In the genomic region with DNA sequence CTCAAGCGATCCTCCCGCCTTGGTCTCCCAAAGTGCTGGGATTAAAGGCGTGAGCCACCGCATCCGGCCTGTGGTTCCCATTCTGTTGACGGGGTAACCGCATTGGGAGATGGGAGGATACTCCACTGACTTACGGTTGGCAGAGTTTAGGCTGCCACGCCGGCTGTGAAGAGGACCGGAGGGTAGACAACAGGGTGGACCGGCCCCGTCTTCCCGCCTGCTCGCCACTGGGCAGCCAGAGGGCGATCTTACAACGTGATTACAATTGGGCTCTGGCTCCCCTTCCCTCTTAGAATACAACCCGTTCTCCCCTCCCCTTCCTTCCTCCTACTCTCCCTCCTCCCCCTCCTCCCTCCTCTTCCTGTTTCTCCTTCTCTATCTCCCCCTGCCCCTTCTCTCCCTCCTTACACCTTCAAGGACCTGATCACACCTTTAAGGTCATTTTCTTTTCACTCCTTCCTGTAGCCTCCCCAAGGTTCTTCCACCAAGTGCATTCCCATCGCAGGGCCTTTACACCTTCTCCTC, we compare ENCODE assay signal across 6 cellular contexts. TPM values are rescaled to one million over a fixed set of nuclear protein-coding genes. Genes with fewer than 3 reads are reported as not detected.
DNase-seq lines count a peak whose midpoint lies in the region; ATAC-seq lines count a peak whose summit lies in the region.

No MANE protein-coding gene starts in this region.

- DNase-seq in H7 (peak; percentile 92), T-helper 1 cell (peak in 4 of 5 donors; percentile 26 to 71 (median 44)), sciatic nerve (ENCODE audit: low spot score) (peak; percentile 82), NCI-H1694 (lab: John Stamatoyannopoulos, UW) (no peak)
- peak; percentile 51 for DNase-seq in effector CD4-positive, alpha-beta T cell

- intact Hi-C loops in sciatic nerve (cut with DNase I) = no loop called here

- ATAC-seq in sciatic nerve (peak; percentile 51), HG03571 (IDR thresholded peaks at IDR 0.05; ENCODE audit: unreplicated experiment) (no peak)

- H3K36me3 ChIP-seq in H7 (replicated peaks; ENCODE audit: control insufficient read depth, insufficient read depth, low read length) = peaks cover 2% of the 10 kb centered on the region

- peaks cover 6% of the 10 kb centered on the region for H3K27me3 ChIP-seq in H7 (ENCODE audit: control insufficient read depth, insufficient read depth, low read length)

- H3K4me3 ChIP-seq in H7 (ENCODE audit: insufficient read depth, low read depth, low read length) = no peak overlapping the region

RNA-seq across cellular contexts. Expression of gene CCDC194, which starts 1.0 kb away (rescaled TPM):
- 0.42 and 1.5 TPM in 2 replicates for total RNA-seq in H7 (2014; rRNA removed; shearing (Covaris generic))
- 0.62 TPM for total RNA-seq in sciatic nerve

RNA-seq across cellular contexts. Expression of gene BST2, which starts 10.5 kb away (rescaled TPM):
- 203 and 204 TPM in 2 replicates for total RNA-seq in H7 (2014; rRNA removed; shearing (Covaris generic))
- 80.0 TPM for total RNA-seq in sciatic nerve

RNA-seq across cellular contexts. Expression of gene PLVAP, which starts 17.8 kb away (rescaled TPM):
- not detected in 2 replicates for total RNA-seq in H7 (2014; rRNA removed; shearing (Covaris generic))
- total RNA-seq in sciatic nerve = 283 TPM

RNA-seq across cellular contexts. Expression of gene MVB12A, which starts 24.9 kb away (rescaled TPM):
- 75.1 and 91.4 TPM in 2 replicates for total RNA-seq in H7 (2014; rRNA removed; shearing (Covaris generic))
- 32.1 TPM for total RNA-seq in sciatic nerve

RNA-seq across cellular contexts. Expression of gene TMEM221, which starts 53.5 kb away (rescaled TPM):
- total RNA-seq in H7 (2014; rRNA removed; shearing (Covaris generic)) = not detected in 2 replicates
- total RNA-seq in sciatic nerve = 0.36 TPM

Comparison
In these comparisons a context has a peak if more than half of its experiments do, and no peak if none do; other contexts are left out.
1. RNA of gene PLVAP, which starts 17.8 kb away (total RNA-seq): 283 TPM in sciatic nerve (single experiment); not detected in H7; every median in the first group is over 100 times any median in the second.